Comparison of ENCODE assay signal across 8 cellular contexts in genomic region chr12:18250313-18250916, GRCh38. TPM values are rescaled to one million over a fixed set of nuclear protein-coding genes. Genes with fewer than 3 reads are reported as not detected.
A peak's percentile ranks its signal among the peaks of the same experiment; 100 is the strongest.
DNase-seq lines count a peak whose midpoint lies in the region; ATAC-seq, FAIRE-seq and TF ChIP-seq lines count a peak whose summit lies in the region.

No MANE protein-coding gene starts in this region.

- H2BK5ac ChIP-seq in mesenchymal stem cell (ENCODE audit: low read depth, low read length, poor library complexity, severe bottlenecking), result no peak overlapping the region

- no peak for ATAC-seq in GM21390 (IDR thresholded peaks at IDR 0.05; ENCODE audit: unreplicated experiment)
- no peak for ATAC-seq in stimulated activated naive CD8-positive, alpha-beta T cell treated with anti-CD3 and anti-CD28 coated beads, Interleukin-15, Interleukin-2, amounts not matched to agents 100 U/mL and 50 U/mL, for 24 hours

- H4K91ac ChIP-seq in mesenchymal stem cell (ENCODE audit: low read length), result no peak overlapping the region

- FAIRE-seq in D721Med (lab: Jason Lieb, UNC), result peak; percentile 73

- H3K4me2 ChIP-seq in mesenchymal stem cell (ENCODE audit: low read length, poor library complexity, severe bottlenecking), result no peak overlapping the region

- peak; percentile 88 for TF ChIP-seq CTCF in D721Med (IDR thresholded peaks at IDR 0.05; ENCODE audit: insufficient read depth, missing control alignments)

- peaks cover 1% of the 10 kb centered on the region for H3K4me1 ChIP-seq in mesenchymal stem cell (ENCODE audit: control insufficient read depth, insufficient read depth, low read depth, low read length)

- H3K79me1 ChIP-seq in mesenchymal stem cell (replicated peaks; ENCODE audit: low read length, poor library complexity, severe bottlenecking), result no peaks in the 10 kb centered on the region

- no peak overlapping the region for H3K4ac ChIP-seq in mesenchymal stem cell (ENCODE audit: low read depth in 1 of 2, low read length in 2 of 2)

- H3K14ac ChIP-seq in mesenchymal stem cell (ENCODE audit: low read length in 2 of 2), result no peak overlapping the region

- H3K27me3 ChIP-seq in mesenchymal stem cell (ENCODE audit: control insufficient read depth in 1 of 2, insufficient read depth in 1 of 2, low read length in 2 of 2), result no peaks in the 10 kb centered on the region

- H2BK15ac ChIP-seq in mesenchymal stem cell (ENCODE audit: low read depth, poor library complexity, severe bottlenecking), result no peak overlapping the region

- H3K27ac ChIP-seq in mesenchymal stem cell (ENCODE audit: low read length, poor library complexity, severe bottlenecking), result no peak overlapping the region

- no peak overlapping the region for H2AK5ac ChIP-seq in mesenchymal stem cell (ENCODE audit: low read length, severe bottlenecking)

- H3K18ac ChIP-seq in mesenchymal stem cell (ENCODE audit: low read depth in 1 of 2, low read length in 2 of 2), result no peak overlapping the region

- H3K36me3 ChIP-seq in mesenchymal stem cell (ENCODE audit: control insufficient read depth in 1 of 2, insufficient read depth in 2 of 2, low read depth in 1 of 2, low read length in 2 of 2), result no peaks in the 10 kb centered on the region

- 2% methylated on average over 3 of the region's 6 CpGs for WGBS in mesenchymal stem cell

- DNase-seq in D721Med (ENCODE audit: insufficient read length, low spot score) (peak; percentile 15), HS-27A (ENCODE audit: low read depth) (peak; percentile 46), NCI-H774 (lab: John Stamatoyannopoulos, UW) (peak; percentile 56), cerebellum (ENCODE audit: low spot score) (peak; percentile 27), mesenchymal stem cell (peak; percentile 71)
- DNase-seq in activated CD4-positive, CD25-positive, alpha-beta regulatory T cell (lab: John Stamatoyannopoulos, UW), result no peak
- DNase-seq in stimulated activated naive CD8-positive, alpha-beta T cell treated with anti-CD3 and anti-CD28 coated beads, Interleukin-15, Interleukin-2, amounts not matched to agents 100 U/mL and 50 U/mL, for 24 hours, result no peak

- H2BK12ac ChIP-seq in mesenchymal stem cell (ENCODE audit: low read length in 2 of 2), result no peak overlapping the region

- H4K8ac ChIP-seq in mesenchymal stem cell (ENCODE audit: low read length), result no peak overlapping the region

- peak overlapping the region; percentile 32 for H3K9ac ChIP-seq in mesenchymal stem cell (ENCODE audit: low read length)

- H2BK120ac ChIP-seq in mesenchymal stem cell (ENCODE audit: low read depth, low read length), result no peak overlapping the region

- H2AFZ ChIP-seq in mesenchymal stem cell (ENCODE audit: low read depth, low read length), result no peak overlapping the region

- no peaks in the 10 kb centered on the region for H3K9me3 ChIP-seq in mesenchymal stem cell (ENCODE audit: control insufficient read depth, low read length)

- H3K4me3 ChIP-seq in mesenchymal stem cell (ENCODE audit: insufficient read depth in 1 of 2, low read depth in 1 of 2, low read length in 2 of 2), result no peak overlapping the region

- H3K23ac ChIP-seq in mesenchymal stem cell (ENCODE audit: low read length in 2 of 2), result no peak overlapping the region

RNA-seq across cellular contexts. Expression of gene PIK3C2G, which starts 10.9 kb away (rescaled TPM):
- total RNA-seq in cerebellum, result 10.5 TPM
- polyA plus RNA-seq in mesenchymal stem cell (2013, experiment 1 of 2), result not detected
- not detected for polyA plus RNA-seq in mesenchymal stem cell (2013, experiment 2 of 2)

Comparison
In these comparisons a context has a peak if more than half of its experiments do, and no peak if none do; other contexts are left out.
1. DNase-seq: peak in D721Med (single experiment), HS-27A (single experiment), NCI-H774 (single experiment), cerebellum (single experiment) and mesenchymal stem cell (single experiment); none in activated CD4-positive, CD25-positive, alpha-beta regulatory T cell (0 of 4) and stimulated activated naive CD8-positive, alpha-beta T cell treated with anti-CD3 and anti-CD28 coated beads, Interleukin-15, Interleukin-2, amounts not matched to agents 100 U/mL and 50 U/mL, for 24 hours (single experiment).